Comparison of ENCODE assay signal across 1 cellular context in genomic region chr14:50002926-50003212, GRCh38.
TF ChIP-seq lines count a peak whose summit lies in the region.

No MANE protein-coding gene starts in this region.

TF ChIP-seq in H1, 55 proteins besides CTCF, POLR2A, EP300 and RAD21 (continued from another document):
- TF ChIP-seq POLR2AphosphoS5 (IDR thresholded peaks at IDR 0.05; ENCODE audit: low read depth, low read length) (no peak), CHD7 (IDR thresholded peaks at IDR 0.05; ENCODE audit: insufficient replicate concordance, low read length) (no peak), USF2 (IDR thresholded peaks at IDR 0.05; ENCODE audit: low read length) (no peak), ASH2L (IDR thresholded peaks at IDR 0.05; ENCODE audit: low read length) (no peak), RXRA (IDR thresholded peaks at IDR 0.05; ENCODE audit: insufficient read depth, low read depth, low read length) (no peak), FOSL1 (IDR thresholded peaks at IDR 0.05; ENCODE audit: insufficient read depth, low read depth, low read length) (no peak), TEAD4 (IDR thresholded peaks at IDR 0.05; ENCODE audit: low read depth, low read length) (no peak), KDM1A (IDR thresholded peaks at IDR 0.05; ENCODE audit: borderline replicate concordance, low read length) (no peak), GTF2F1 (IDR thresholded peaks at IDR 0.05; ENCODE audit: borderline replicate concordance, low read depth, low read length) (no peak), TCF12 (IDR thresholded peaks at IDR 0.05; ENCODE audit: low read depth, low read length) (no peak), SUZ12 (IDR thresholded peaks at IDR 0.05; ENCODE audit: low read length) (no peak), SIRT6 (IDR thresholded peaks at IDR 0.05; ENCODE audit: low read length) (no peak), E2F6 (IDR thresholded peaks at IDR 0.05) (no peak), MAFK (IDR thresholded peaks at IDR 0.05; ENCODE audit: low read depth, low read length) (no peak), KDM5A (IDR thresholded peaks at IDR 0.05; ENCODE audit: low read length) (no peak)
TF ChIP-seq in H1: peak in this region for 0.
